ENCODE assay signal across 24 cellular contexts in genomic region chr11:129447654-129448239, GRCh38.
"Had no signal": no experiment of that assay in that cellular context is flagged by ENCODE, and none has a peak within 500 bp of the region (broad histone marks: within the 10 kb centered on the region; RNA-seq: fewer than 3 reads in every experiment).

No MANE protein-coding gene starts in this region.

- ATAC-seq: activated CD4-positive, CD25-positive, alpha-beta regulatory T cell treated with anti-CD3 and anti-CD28 coated beads, Interleukin-2, amount 50 U/mL, for 24 hours; K562; Panc1; Right ventricle myocardium inferior; T-cell had no signal

- H3K4me1 Mint-ChIP-seq: brain; central memory CD8-positive, alpha-beta T cell had no signal

- H3K27ac Mint-ChIP-seq: activated CD4-positive, alpha-beta memory T cell treated with anti-CD3 and anti-CD28 coated beads, Interleukin-2, amount 10 ng/mL, durations not matched to agents 7 days and 5 days; activated CD4-positive, alpha-beta T cell treated with anti-CD3 and anti-CD28 coated beads, Interleukin-2, amount 10 ng/mL, durations not matched to agents 7 days and 5 days; activated naive CD8-positive, alpha-beta T cell; brain; T-cell had no signal

- FAIRE-seq: astrocyte, K562 had no signal

- DNase-seq: activated CD4-positive, alpha-beta memory T cell treated with anti-CD3 and anti-CD28 coated beads, Interleukin-2, amount 10 ng/mL, durations not matched to agents 7 days and 5 days; activated CD4-positive, alpha-beta T cell treated with anti-CD3 and anti-CD28 coated beads, Interleukin-2, amount 10 ng/mL, durations not matched to agents 7 days and 5 days; activated naive CD4-positive, alpha-beta T cell; amygdala; Kasumi-1; NCI-H146; NCI-H187 treated with DMSO at 0.1 percent for 48 hours; NCI-H2081 treated with DMSO at 0.1 percent for 48 hours; NCI-H2171 treated with DMSO at 0.1 percent for 48 hours; NCI-H345; NCI-H510A; NCI-H526 treated with DMSO at 0.1 percent for 48 hours; NCI-H82; OCI-M1; RPMI8226; T-cell had no signal

- H3K27me3 Mint-ChIP-seq: activated CD4-positive, alpha-beta memory T cell treated with anti-CD3 and anti-CD28 coated beads, Interleukin-2, amount 10 ng/mL, durations not matched to agents 7 days and 5 days; activated CD4-positive, alpha-beta T cell treated with anti-CD3 and anti-CD28 coated beads, Interleukin-2, amount 10 ng/mL, durations not matched to agents 7 days and 5 days; activated naive CD8-positive, alpha-beta T cell; central memory CD8-positive, alpha-beta T cell had no signal

- H3K4me3 Mint-ChIP-seq: activated CD4-positive, alpha-beta memory T cell treated with anti-CD3 and anti-CD28 coated beads, Interleukin-2, amount 10 ng/mL, durations not matched to agents 7 days and 5 days; activated CD4-positive, alpha-beta T cell treated with anti-CD3 and anti-CD28 coated beads, Interleukin-2, amount 10 ng/mL, durations not matched to agents 7 days and 5 days; activated naive CD8-positive, alpha-beta T cell; brain; central memory CD8-positive, alpha-beta T cell; T-cell had no signal

- H3K36me3 Mint-ChIP-seq: activated naive CD8-positive, alpha-beta T cell; T-cell had no signal
